7 cellular contexts compared by ENCODE assay signal in genomic region chrX:45070116-45071007, GRCh38.
DNase-seq lines count a peak whose midpoint lies in the region; ATAC-seq, FAIRE-seq and TF ChIP-seq lines count a peak whose summit lies in the region.

No MANE protein-coding gene starts in this region.

- H3K4me2 ChIP-seq in GM23338 (no peak overlapping the region), K562 (ENCODE audit: insufficient read depth, low read length) (no peak overlapping the region)

- H3K36me3 ChIP-seq in GM23338 (ENCODE audit: insufficient read depth) = peaks cover 20% of the 10 kb centered on the region
- H3K36me3 ChIP-seq in K562 (ENCODE audit: control insufficient read depth, insufficient read depth, low read length) = peaks cover 18% of the 10 kb centered on the region; the same call in 2 of the 3 replicates
- peaks cover 2 to 5% of the 10 kb centered on the region in 2 donors for H3K36me3 ChIP-seq in kidney (ENCODE audit: control insufficient read depth in 1 of 2, insufficient read depth in 2 of 2, low read length in 2 of 2)
- peaks cover 4 to 26% (median 12%) of the 10 kb centered on the region in 3 donors for H3K36me3 ChIP-seq in tibial artery

- peaks cover 4% of the 10 kb centered on the region for H3K27me3 Mint-ChIP-seq in GM23338 (ENCODE audit: insufficient read depth, low read depth, poor library complexity)

- DNase-seq in Daoy (ENCODE audit: low read depth) = peak; percentile 18
- peak; percentile 41 for DNase-seq in GM23338 (ENCODE audit: low spot score)
- peak; percentile 34 for DNase-seq in NCI-H748 (lab: John Stamatoyannopoulos, UW; ENCODE audit: unreplicated experiment)
- peak; percentile 10 to 58 (median 14) for DNase-seq in K562 (ENCODE audit: extremely low read depth in 1 of 4, low spot score in 3 of 4)
- DNase-seq in kidney = no peak
- peak in 1 of 2 donors; percentile 21 for DNase-seq in tibial artery
- no peak for DNase-seq in activated CD8-positive, alpha-beta memory T cell treated with anti-CD3 and anti-CD28 coated beads, Interleukin-2, amount 50 U/mL, for 4 hours

- no TSS peak for BruUV-seq in K562 (replicated peaks; lab: Mats Ljungman, UMichigan)

- H3K4me3 Mint-ChIP-seq in GM23338 = no peak overlapping the region

- peaks cover 46% of the 10 kb centered on the region for H3K36me3 Mint-ChIP-seq in GM23338 (ENCODE audit: low read depth)

- H3K9me3 ChIP-seq in K562 (replicated peaks; ENCODE audit: control insufficient read depth, insufficient read depth, low read depth, low read length) (no peaks in the 10 kb centered on the region), kidney (ENCODE audit: control insufficient read depth in 1 of 2, low read length in 2 of 2) (no peaks in the 10 kb centered on the region), tibial artery (no peaks in the 10 kb centered on the region)

- H3F3A ChIP-seq in GM23338 (replicated peaks; ENCODE audit: low read depth) = no peaks in the 10 kb centered on the region

- TF ChIP-seq CTCF in GM23338 (conservative IDR thresholded peaks at IDR 0.05; ENCODE audit: low read depth in 2 of 2) = peak; percentile 50 to 59
- TF ChIP-seq CTCF in K562 (IDR thresholded peaks at IDR 0.05 in 2 of 3, conservative IDR thresholded peaks at IDR 0.05 in 1 of 3; ENCODE audit: insufficient read depth in 2 of 3, low read depth in 1 of 3, low read length in 3 of 3) = peak; percentile 39 to 67 (median 57)
- TF ChIP-seq CTCF in kidney (IDR thresholded peaks at IDR 0.05; ENCODE audit: borderline replicate concordance, extremely low read depth, insufficient read depth) = peak; percentile 33
- TF ChIP-seq CTCF in tibial artery (IDR thresholded peaks at IDR 0.05) = peak; percentile 40 to 42

- H3K27me3 ChIP-seq in GM23338 (ENCODE audit: insufficient read depth) (no peaks in the 10 kb centered on the region), K562 (ENCODE audit: control insufficient read depth in 2 of 2, insufficient read depth in 2 of 2, low read length in 2 of 2) (no peaks in the 10 kb centered on the region), tibial artery (no peaks in the 10 kb centered on the region)

- FAIRE-seq in K562 (lab: Jason Lieb, UNC) (peak; percentile 74), kidney (lab: Jason Lieb, UNC) (peak; percentile 91)

- H2AFZ ChIP-seq in GM23338 (no peak overlapping the region), K562 (ENCODE audit: low read depth, low read length) (no peak overlapping the region)

- no peak overlapping the region for H3K27ac Mint-ChIP-seq in GM23338

- no peaks in the 10 kb centered on the region for H3K9me2 ChIP-seq in GM23338 (ENCODE audit: insufficient read depth)

- TF ChIP-seq RAD21 in K562 (CRISPR knock-in tag; conservative IDR thresholded peaks at IDR 0.05 in 1 of 2, IDR thresholded peaks at IDR 0.05 in 1 of 2) = peak; percentile 55 to 62

- no peak for TF ChIP-seq EP300 in K562 (IDR thresholded peaks at IDR 0.05; ENCODE audit: low read length)

- peaks cover 3% of the 10 kb centered on the region; the same call in 1 of the 3 replicates for H3K4me1 Mint-ChIP-seq in GM23338

- 31% methylated on average over 2 of the region's 2 CpGs for WGBS in K562 (ENCODE audit: insufficient coverage, low coverage, missing lambda C conversion rate)

- H3K27ac ChIP-seq in GM23338 (ENCODE audit: low read depth) = no peak overlapping the region
- H3K27ac ChIP-seq in K562 (ENCODE audit: extremely low read depth, low read depth, low read length) = no peak overlapping the region
- H3K27ac ChIP-seq in kidney (ENCODE audit: low read depth in 2 of 2, low read length in 2 of 2) = no peak overlapping the region
- H3K27ac ChIP-seq in tibial artery = no peak overlapping the region

- intact Hi-C loops in K562 (cut with micrococcal nuclease) = loop anchor here (5.0 kb wide), 1 partner anchor 198 kb away; the partner anchor contains the start of gene KDM6A
- intact Hi-C loops in kidney (cut with DNase I) = no loop called here
- intact Hi-C loops in tibial artery (cut with DNase I; ENCODE audit: low total_unique reads) = no loop called here

- H3K9me3 Mint-ChIP-seq in GM23338 = no peaks in the 10 kb centered on the region; the same call in 2 of the 3 replicates

- no peak overlapping the region for H3K9ac ChIP-seq in K562 (ENCODE audit: insufficient read depth in 1 of 2, low read depth in 2 of 2, low read length in 2 of 2)
- no peak overlapping the region for H3K9ac ChIP-seq in kidney (ENCODE audit: low read length in 2 of 2)

- TF ChIP-seq POLR2A in K562 (conservative IDR thresholded peaks at IDR 0.05) = no peak

- H3K4me3 ChIP-seq in GM23338 = no peak overlapping the region
- no peak overlapping the region for H3K4me3 ChIP-seq in K562
- H3K4me3 ChIP-seq in kidney (ENCODE audit: low read length in 2 of 2) = no peak overlapping the region
- H3K4me3 ChIP-seq in tibial artery = no peak overlapping the region

- H3K9me1 ChIP-seq in K562 (ENCODE audit: control insufficient read depth, insufficient read depth, low read length) = no peaks in the 10 kb centered on the region

- POLR2A ChIA-PET in K562 (lab: Yijun Ruan, JAX) = no interaction called here

- peaks cover 98% of the 10 kb centered on the region for H3K79me2 ChIP-seq in GM23338 (replicated peaks; ENCODE audit: insufficient read depth)
- H3K79me2 ChIP-seq in K562 (ENCODE audit: control insufficient read depth, insufficient read depth, low read length) = peaks cover 21% of the 10 kb centered on the region

- CTCF ChIA-PET in K562 (lab: Yijun Ruan, JAX; ENCODE audit: low intra/inter-chr PET ratio) = no interaction called here

- in situ Hi-C loops in K562 (cut with MboI) = loop anchor here (25.0 kb wide), 1 partner anchor 1108 kb away; the partner anchor contains the start of gene NDP

- H4K20me1 ChIP-seq in GM23338 (replicated peaks; ENCODE audit: insufficient read depth) = peaks cover 14% of the 10 kb centered on the region; the same call in 1 of the 2 replicates
- no peaks in the 10 kb centered on the region for H4K20me1 ChIP-seq in K562 (replicated peaks; ENCODE audit: control insufficient read depth, insufficient read depth, low read length)

- peak; percentile 24; the same call in 1 of the 3 replicates for ATAC-seq in GM23338
- ATAC-seq in K562 = peak; percentile 83

- H3K4me1 ChIP-seq in GM23338 (ENCODE audit: insufficient read depth) (no peaks in the 10 kb centered on the region), K562 (replicated peaks in 1 of 2; ENCODE audit: control insufficient read depth in 2 of 2, insufficient read depth in 2 of 2, low read length in 2 of 2) (no peaks in the 10 kb centered on the region), kidney (ENCODE audit: control insufficient read depth in 1 of 2, insufficient read depth in 1 of 2, low read depth in 1 of 2, low read length in 2 of 2) (no peaks in the 10 kb centered on the region), tibial artery (no peaks in the 10 kb centered on the region)

TF ChIP-seq in GM23338, 12 proteins besides CTCF, POLR2A, EP300 and RAD21 (continues in another document):
- TF ChIP-seq EZH2phosphoT487 (IDR thresholded peaks at IDR 0.05; ENCODE audit: unreplicated experiment) = no peak
- TF ChIP-seq JUNB (IDR thresholded peaks at IDR 0.05; ENCODE audit: unreplicated experiment) = no peak
- no peak for TF ChIP-seq NANOG (IDR thresholded peaks at IDR 0.05; ENCODE audit: borderline replicate concordance)

TF ChIP-seq in K562, 482 proteins besides CTCF, POLR2A, EP300 and RAD21:
- TF ChIP-seq SMC3 (conservative IDR thresholded peaks at IDR 0.05; ENCODE audit: insufficient read depth, low read depth, low read length) (0 out of 2 replicates have a peak, but pooled peaks have one; percentile 31), POLR3G (IDR thresholded peaks at IDR 0.05; ENCODE audit: extremely low read depth, insufficient read length, insufficient replicate concordance) (no peak), ZNF444 (CRISPR knock-in tag; IDR thresholded peaks at IDR 0.05) (no peak), YBX1 (IDR thresholded peaks at IDR 0.05) (no peak), PKNOX1 (IDR thresholded peaks at IDR 0.05) (peak; percentile 36; the same call in 1 of the 2 replicates), EGR1 (conservative IDR thresholded peaks at IDR 0.05) (peak; percentile 37; the same call in 1 of the 2 replicates)

Comparison
In these comparisons a context has a peak if more than half of its experiments do, and no peak if none do; other contexts are left out.
1. DNase-seq: peak in Daoy (single experiment), GM23338 (single experiment), NCI-H748 (single experiment) and K562 (4 of 4); none in kidney (single experiment) and activated CD8-positive, alpha-beta memory T cell treated with anti-CD3 and anti-CD28 coated beads, Interleukin-2, amount 50 U/mL, for 4 hours (single experiment).
2. Peak in every context shown above with its lines, with median percentiles within 50 percentile points of each other: CTCF ChIP-seq.